Comparison of ENCODE assay signal across 25 cellular contexts in genomic region chr1:219438386-219438785, GRCh38.
DNase-seq lines count a peak whose midpoint lies in the region; ATAC-seq, FAIRE-seq and TF ChIP-seq lines count a peak whose summit lies in the region.
"Had no signal": no experiment of that assay in that cellular context is flagged by ENCODE, and none has a peak within 500 bp of the region (broad histone marks: within the 10 kb centered on the region; RNA-seq: fewer than 3 reads in every experiment).

No MANE protein-coding gene starts in this region.

- dilution Hi-C loops in endothelial cell of umbilical vein (cut with MboI; ENCODE audit: extremely low pct_ligation_motif_present, low sequenced_read_pairs) = no loop called here

- H3K4me2 ChIP-seq in endothelial cell of umbilical vein (ENCODE audit: insufficient read depth, low read length) = no peak overlapping the region
- H3K4me2 ChIP-seq: BLaER1 had no signal

- no peaks in the 10 kb centered on the region for H3K36me3 Mint-ChIP-seq in activated T-helper 17 cell treated with anti-CD3 and anti-CD28 coated beads, Interleukin-2, amount 50 U/mL, for 72 hours (ENCODE audit: low read depth)
- H3K36me3 Mint-ChIP-seq: CD14-positive monocyte; CD4-positive, alpha-beta memory T cell; CD4-positive, CD25-positive, alpha-beta regulatory T cell; CD8-positive, alpha-beta memory T cell had no signal

- no peak overlapping the region for H2AFZ ChIP-seq in endothelial cell of umbilical vein (ENCODE audit: low read depth, low read length)

- DNase-seq in endothelial cell of umbilical vein (ENCODE audit: low read depth, low spot score) = peak; percentile 51
- DNase-seq in pulmonary artery endothelial cell (ENCODE audit: low read depth, low spot score) = peak; percentile 17
- DNase-seq in DMS153 treated with DMSO at 0.1 percent for 48 hours (lab: John Stamatoyannopoulos, UW; ENCODE audit: unreplicated experiment) = no peak
- no peak for DNase-seq in NCI-H2227 (lab: John Stamatoyannopoulos, UW; ENCODE audit: unreplicated experiment)
- DNase-seq in coronary artery (ENCODE audit: low spot score) = no peak
- DNase-seq: 8988T; ACHN; BE2C; C1 segment of cervical spinal cord; CD4-positive, alpha-beta memory T cell; CD4-positive, CD25-positive, alpha-beta regulatory T cell; CD8-positive, alpha-beta memory T cell; COR-L47; DMS53; DMS79; DND-41; EL; GDM1 had no signal

- POLR2A ChIA-PET in endothelial cell of umbilical vein (lab: Charles Lee) = no interaction called here

- intact Hi-C loops in endothelial cell of umbilical vein (cut with micrococcal nuclease) = no loop called here

- no peak overlapping the region for H3K4me3 Mint-ChIP-seq in activated T-helper 17 cell treated with anti-CD3 and anti-CD28 coated beads, Interleukin-2, amount 50 U/mL, for 72 hours
- H3K4me3 Mint-ChIP-seq: CD14-positive monocyte; CD4-positive, alpha-beta memory T cell; CD4-positive, CD25-positive, alpha-beta regulatory T cell; CD8-positive, alpha-beta memory T cell had no signal

- H3K9me3 Mint-ChIP-seq in activated T-helper 17 cell treated with anti-CD3 and anti-CD28 coated beads, Interleukin-2, amount 50 U/mL, for 72 hours = no peaks in the 10 kb centered on the region

- H3K9me1 ChIP-seq in endothelial cell of umbilical vein (replicated peaks; ENCODE audit: control insufficient read depth, extremely low read depth, insufficient read depth, low read length) = no peaks in the 10 kb centered on the region

- H3K4me1 Mint-ChIP-seq in activated T-helper 17 cell treated with anti-CD3 and anti-CD28 coated beads, Interleukin-2, amount 50 U/mL, for 72 hours = no peaks in the 10 kb centered on the region
- H3K4me1 Mint-ChIP-seq: CD4-positive, alpha-beta memory T cell; CD4-positive, CD25-positive, alpha-beta regulatory T cell; CD8-positive, alpha-beta memory T cell had no signal

- no peak overlapping the region for H3K9ac ChIP-seq in endothelial cell of umbilical vein (replicated peaks; ENCODE audit: extremely low read depth, insufficient read depth, low read length)
- H3K9ac ChIP-seq: BLaER1 had no signal

- no peak for TF ChIP-seq POLR2A in endothelial cell of umbilical vein (IDR thresholded peaks at IDR 0.05; ENCODE audit: low read depth, low read length)

- H3K4me1 ChIP-seq in endothelial cell of umbilical vein (ENCODE audit: control insufficient read depth, extremely low read depth, insufficient read depth, low read length) = no peaks in the 10 kb centered on the region
- H3K4me1 ChIP-seq: BE2C, BLaER1 had no signal

- ATAC-seq in activated T-helper 17 cell treated with anti-CD3 and anti-CD28 coated beads, Interleukin-2, amount 50 U/mL, for 72 hours (replicated peaks) = peak; percentile 56
- ATAC-seq: GM12878 had no signal

- H3K27me3 Mint-ChIP-seq in activated T-helper 17 cell treated with anti-CD3 and anti-CD28 coated beads, Interleukin-2, amount 50 U/mL, for 72 hours = peaks cover 3% of the 10 kb centered on the region
- H3K27me3 Mint-ChIP-seq: CD4-positive, CD25-positive, alpha-beta regulatory T cell had no signal

- no peaks in the 10 kb centered on the region for H3K79me2 ChIP-seq in endothelial cell of umbilical vein (ENCODE audit: control insufficient read depth, insufficient read depth, low read length)

- no peak overlapping the region for H3K27ac Mint-ChIP-seq in activated T-helper 17 cell treated with anti-CD3 and anti-CD28 coated beads, Interleukin-2, amount 50 U/mL, for 72 hours
- H3K27ac Mint-ChIP-seq: CD14-positive monocyte; CD4-positive, alpha-beta memory T cell had no signal

- BruUV-seq in endothelial cell of umbilical vein (replicated peaks; lab: Mats Ljungman, UMichigan) = no TSS peak

- FAIRE-seq in endothelial cell of umbilical vein (lab: Jason Lieb, UNC) = no peak
- FAIRE-seq: A204.1, GM12878, GM12892, GM18507 had no signal

- H4K20me1 ChIP-seq in endothelial cell of umbilical vein (replicated peaks; ENCODE audit: control insufficient read depth, extremely low read depth, insufficient read depth, low read length) = no peaks in the 10 kb centered on the region
- H4K20me1 ChIP-seq: BLaER1 had no signal

- H3K9me3 ChIP-seq in endothelial cell of umbilical vein (replicated peaks; ENCODE audit: control insufficient read depth, insufficient read depth, low read length) = no peaks in the 10 kb centered on the region
- H3K9me3 ChIP-seq: BE2C, BLaER1 had no signal

- no peaks in the 10 kb centered on the region for H3K36me3 ChIP-seq in endothelial cell of umbilical vein (ENCODE audit: control insufficient read depth in 2 of 2, extremely low read depth in 1 of 2, insufficient read depth in 2 of 2, low read length in 2 of 2)
- H3K36me3 ChIP-seq: BE2C, BLaER1 had no signal

- CTCF ChIA-PET in endothelial cell of umbilical vein (lab: Charles Lee) = no interaction called here

- TF ChIP-seq CTCF in endothelial cell of umbilical vein (IDR thresholded peaks at IDR 0.05; ENCODE audit: extremely low read depth in 1 of 2, insufficient read depth in 1 of 2, low read depth in 1 of 2, low read length in 2 of 2) (no peak), coronary artery (IDR thresholded peaks at IDR 0.05) (no peak)

- H3K4me3 ChIP-seq in endothelial cell of umbilical vein (replicated peaks in 1 of 3; ENCODE audit: insufficient read depth in 1 of 3, low read depth in 1 of 3, low read length in 3 of 3) (no peak overlapping the region), coronary artery (no peak overlapping the region)
- H3K4me3 ChIP-seq: BLaER1, GM12878 had no signal

- no peak overlapping the region for H3K27ac ChIP-seq in endothelial cell of umbilical vein (ENCODE audit: insufficient read depth, low read depth, low read length)
- H3K27ac ChIP-seq in coronary artery = no peak overlapping the region
- H3K27ac ChIP-seq: BLaER1 had no signal

- no peaks in the 10 kb centered on the region for H3K27me3 ChIP-seq in endothelial cell of umbilical vein (ENCODE audit: control insufficient read depth in 2 of 2, insufficient read depth in 2 of 2, low read length in 2 of 2)
- H3K27me3 ChIP-seq: BLaER1 had no signal

TF ChIP-seq in endothelial cell of umbilical vein, 7 proteins besides CTCF, POLR2A, EP300 and RAD21:
- TF ChIP-seq EZH2 (IDR thresholded peaks at IDR 0.05; ENCODE audit: borderline replicate concordance, low read depth, low read length, severe bottlenecking) = no peak
- TF ChIP-seq GATA2 (IDR thresholded peaks at IDR 0.05; ENCODE audit: insufficient read depth, insufficient read length, low read depth, low read length) = no peak

Comparison
In these comparisons a context has a peak if more than half of its experiments do, and no peak if none do; other contexts are left out.
1. DNase-seq: peak in endothelial cell of umbilical vein (single experiment) and pulmonary artery endothelial cell (single experiment); none in DMS153 treated with DMSO at 0.1 percent for 48 hours (single experiment), NCI-H2227 (single experiment) and coronary artery (single experiment).